2 cellular contexts compared by ENCODE assay signal in genomic region chr7:44726250-44726649, GRCh38.
A peak's percentile ranks its signal among the peaks of the same experiment; 100 is the strongest.
TF ChIP-seq lines count a peak whose summit lies in the region.
"Not testable (repeated sequence)": the region's sequence is repeated elsewhere in the genome, so short reads cannot be mapped to it uniquely, and the experiment has no call there.

No MANE protein-coding gene starts in this region.

TF ChIP-seq in A549, 52 proteins besides CTCF, POLR2A, EP300 and RAD21:
- 0 out of 2 replicates have a peak, but pooled peaks have one; percentile 32 for TF ChIP-seq HOXB5 (CRISPR knock-in tag; IDR thresholded peaks at IDR 0.05)
TF ChIP-seq in A549: peak in this region for 1; not testable (repeated sequence) for 51.

TF ChIP-seq in K562, 482 proteins besides CTCF, POLR2A, EP300 and RAD21:
- peak; percentile 90 for TF ChIP-seq MEIS2 (IDR thresholded peaks at IDR 0.05; ENCODE audit: partially characterized antibody)
- peak; percentile 30; the same call in 1 of the 2 replicates for TF ChIP-seq PBX2 (CRISPR knock-in tag; IDR thresholded peaks at IDR 0.05; ENCODE audit: low read depth)
- TF ChIP-seq PBX2 (tag; conservative IDR thresholded peaks at IDR 0.05; ENCODE audit: low read depth), result peak; percentile 86
- peak; percentile 96 for TF ChIP-seq PKNOX1 (IDR thresholded peaks at IDR 0.05)
- TF ChIP-seq ATF1 (CRISPR knock-in tag; IDR thresholded peaks at IDR 0.05), result not testable (repeated sequence)
- TF ChIP-seq ATF1 (tag; IDR thresholded peaks at IDR 0.05), result 0 out of 2 replicates have a peak, but pooled peaks have one; percentile 13
